In genomic region chr20:24431650-24432049, GRCh38 we compare ENCODE assay signal across 37 cellular contexts. TPM values are rescaled to one million over a fixed set of nuclear protein-coding genes. Genes with fewer than 3 reads are reported as not detected.
"Had no signal": no experiment of that assay in that cellular context is flagged by ENCODE, and none has a peak within 500 bp of the region (broad histone marks: within the 10 kb centered on the region; RNA-seq: fewer than 3 reads in every experiment).

No MANE protein-coding gene starts in this region.

- H3K27me3 Mint-ChIP-seq: activated CD4-positive, alpha-beta T cell treated with anti-CD3 and anti-CD28 coated beads, Interleukin-2, amount 10 ng/mL, durations not matched to agents 24 days and 14 days; brain had no signal

- H3K27ac ChIP-seq: ascending aorta, breast epithelium, cardiac muscle cell, colonic mucosa, dorsolateral prefrontal cortex, esophagus muscularis mucosa, foreskin keratinocyte, gastrocnemius medialis had no signal

- H3K36me3 ChIP-seq: ascending aorta, breast epithelium, cardiac muscle cell, colonic mucosa, esophagus muscularis mucosa, gastrocnemius medialis had no signal

- H3K9me3 ChIP-seq: colonic mucosa, esophagus muscularis mucosa, gastrocnemius medialis had no signal

- H3K9me3 Mint-ChIP-seq: activated CD4-positive, alpha-beta T cell treated with anti-CD3 and anti-CD28 coated beads, Interleukin-2, amount 10 ng/mL, durations not matched to agents 24 days and 14 days; activated naive CD4-positive, alpha-beta T cell treated with anti-CD3 and anti-CD28 coated beads, Interleukin-2, amount 10 ng/mL, durations not matched to agents 7 days and 5 days; activated naive CD8-positive, alpha-beta T cell treated with anti-CD3 and anti-CD28 coated beads, Interleukin-2, amount 10 ng/mL, durations not matched to agents 7 days and 5 days; activated T-helper 1 cell treated with anti-CD3 and anti-CD28 coated beads, Interleukin-12 subunit alpha, Interleukin-12 subunit beta, Interleukin-2, Interleukin-4 antibody, amounts not matched to agents 30 ng/mL and 10 ng/mL and 1 ng/mL, durations not matched to agents 14 hours and 24 hours and 36 hours; activated T-helper 2 cell treated with anti-CD3 and anti-CD28 coated beads, Interferon-gamma antibody, Interleukin-2, Interleukin-4, amounts not matched to agents 10 μg/mL and 5 μg/mL and 100 μg/mL, durations not matched to agents 14 hours and 24 hours and 36 hours; dendritic cell treated with granulocyte-macrophage colony-stimulating factor and Interleukin-4, amounts not matched to agents 40 ng/mL and 50 ng/mL, for 4 days; endodermal cell; T-helper 2 cell treated with Interferon-gamma antibody and Interleukin-4, amounts not matched to agents 5 μg/mL and 100 μg/mL, for 36 hours had no signal

- H3K36me3 Mint-ChIP-seq: activated CD4-positive, alpha-beta memory T cell treated with anti-CD3 and anti-CD28 coated beads for 36 hours; activated CD8-positive, alpha-beta memory T cell treated with anti-CD3 and anti-CD28 coated beads, Interleukin-2, amount 10 ng/mL, durations not matched to agents 7 days and 5 days; activated naive CD4-positive, alpha-beta T cell treated with anti-CD3 and anti-CD28 coated beads, Interleukin-2, amount 10 ng/mL, durations not matched to agents 7 days and 5 days; activated naive CD4-positive, alpha-beta T cell treated with anti-CD3 and anti-CD28 coated beads, Interleukin-2, amount 50 U/mL, for 72 hours; activated naive CD8-positive, alpha-beta T cell treated with anti-CD3 and anti-CD28 coated beads, Interleukin-2, amount 10 ng/mL, durations not matched to agents 7 days and 5 days; brain had no signal

- H3K4me1 Mint-ChIP-seq: activated CD4-positive, alpha-beta T cell treated with anti-CD3 and anti-CD28 coated beads for 36 hours; activated CD4-positive, alpha-beta T cell treated with anti-CD3 and anti-CD28 coated beads, Interleukin-2, amount 10 ng/mL, durations not matched to agents 24 days and 14 days; activated CD8-positive, alpha-beta memory T cell treated with anti-CD3 and anti-CD28 coated beads, Interleukin-2, amount 10 ng/mL, durations not matched to agents 7 days and 5 days; activated naive CD4-positive, alpha-beta T cell treated with anti-CD3 and anti-CD28 coated beads, Interleukin-2, amount 10 ng/mL, durations not matched to agents 7 days and 5 days; activated naive CD8-positive, alpha-beta T cell treated with anti-CD3 and anti-CD28 coated beads, Interleukin-2, amount 10 ng/mL, durations not matched to agents 7 days and 5 days; T-helper 17 cell had no signal

- H3K4me1 ChIP-seq: ascending aorta, breast epithelium, colonic mucosa, esophagus muscularis mucosa, foreskin keratinocyte, gastrocnemius medialis had no signal

- H3K4me3 Mint-ChIP-seq: activated CD4-positive, alpha-beta memory T cell treated with anti-CD3 and anti-CD28 coated beads for 36 hours; activated CD4-positive, alpha-beta T cell treated with anti-CD3 and anti-CD28 coated beads for 36 hours; activated CD4-positive, alpha-beta T cell treated with anti-CD3 and anti-CD28 coated beads, Interleukin-2, amount 10 ng/mL, durations not matched to agents 24 days and 14 days; activated CD8-positive, alpha-beta memory T cell treated with anti-CD3 and anti-CD28 coated beads, Interleukin-2, amount 10 ng/mL, durations not matched to agents 7 days and 5 days; activated CD8-positive, alpha-beta T cell treated with anti-CD3 and anti-CD28 coated beads, Interleukin-2, amount 10 ng/mL, durations not matched to agents 7 days and 5 days; activated naive CD4-positive, alpha-beta T cell treated with anti-CD3 and anti-CD28 coated beads, Interleukin-2, amount 10 ng/mL, durations not matched to agents 7 days and 5 days; activated naive CD8-positive, alpha-beta T cell treated with anti-CD3 and anti-CD28 coated beads, Interleukin-2, amount 10 ng/mL, durations not matched to agents 7 days and 5 days; activated T-helper 1 cell treated with anti-CD3 and anti-CD28 coated beads, Interleukin-12 subunit alpha, Interleukin-12 subunit beta, Interleukin-2, Interleukin-4 antibody, amounts not matched to agents 30 ng/mL and 10 ng/mL and 1 ng/mL, durations not matched to agents 14 hours and 24 hours and 36 hours; brain; dendritic cell treated with granulocyte-macrophage colony-stimulating factor and Interleukin-4, amounts not matched to agents 40 ng/mL and 50 ng/mL, for 4 days; endodermal cell; T-helper 17 cell; T-helper 2 cell treated with Interferon-gamma antibody and Interleukin-4, amounts not matched to agents 5 μg/mL and 100 μg/mL, for 36 hours had no signal

- ATAC-seq: activated CD4-positive, alpha-beta T cell treated with anti-CD3 and anti-CD28 coated beads for 36 hours; activated CD8-positive, alpha-beta memory T cell treated with anti-CD3 and anti-CD28 coated beads, Interleukin-2, amount 10 ng/mL, durations not matched to agents 7 days and 5 days; activated CD8-positive, alpha-beta T cell treated with anti-CD3 and anti-CD28 coated beads, Interleukin-2, amount 10 ng/mL, durations not matched to agents 7 days and 5 days; activated naive CD4-positive, alpha-beta T cell treated with anti-CD3 and anti-CD28 coated beads, Interleukin-2, amount 50 U/mL, for 72 hours; foreskin keratinocyte; gastrocnemius medialis; T-helper 17 cell had no signal

- H3K4me3 ChIP-seq: ascending aorta, breast epithelium, cardiac muscle cell, colonic mucosa, dorsolateral prefrontal cortex, esophagus muscularis mucosa, gastrocnemius medialis had no signal

- H3K27ac Mint-ChIP-seq: activated CD4-positive, alpha-beta memory T cell treated with anti-CD3 and anti-CD28 coated beads for 36 hours; activated CD4-positive, alpha-beta T cell treated with anti-CD3 and anti-CD28 coated beads for 36 hours; activated CD4-positive, alpha-beta T cell treated with anti-CD3 and anti-CD28 coated beads, Interleukin-2, amount 10 ng/mL, durations not matched to agents 24 days and 14 days; activated CD8-positive, alpha-beta memory T cell treated with anti-CD3 and anti-CD28 coated beads, Interleukin-2, amount 10 ng/mL, durations not matched to agents 7 days and 5 days; activated CD8-positive, alpha-beta T cell treated with anti-CD3 and anti-CD28 coated beads, Interleukin-2, amount 10 ng/mL, durations not matched to agents 7 days and 5 days; activated naive CD4-positive, alpha-beta T cell treated with anti-CD3 and anti-CD28 coated beads, Interleukin-2, amount 10 ng/mL, durations not matched to agents 7 days and 5 days; activated naive CD4-positive, alpha-beta T cell treated with anti-CD3 and anti-CD28 coated beads, Interleukin-2, amount 50 U/mL, for 72 hours; activated naive CD8-positive, alpha-beta T cell treated with anti-CD3 and anti-CD28 coated beads, Interleukin-2, amount 10 ng/mL, durations not matched to agents 7 days and 5 days; activated T-helper 1 cell treated with anti-CD3 and anti-CD28 coated beads, Interleukin-12 subunit alpha, Interleukin-12 subunit beta, Interleukin-2, Interleukin-4 antibody, amounts not matched to agents 30 ng/mL and 10 ng/mL and 1 ng/mL, durations not matched to agents 14 hours and 24 hours and 36 hours; activated T-helper 2 cell treated with anti-CD3 and anti-CD28 coated beads, Interferon-gamma antibody, Interleukin-2, Interleukin-4, amounts not matched to agents 10 μg/mL and 5 μg/mL and 100 μg/mL, durations not matched to agents 14 hours and 24 hours and 36 hours; brain; dendritic cell treated with granulocyte-macrophage colony-stimulating factor and Interleukin-4, amounts not matched to agents 40 ng/mL and 50 ng/mL, for 4 days; T-helper 17 cell; T-helper 2 cell treated with Interferon-gamma antibody and Interleukin-4, amounts not matched to agents 5 μg/mL and 100 μg/mL, for 36 hours had no signal

- DNase-seq: activated CD4-positive, alpha-beta memory T cell treated with anti-CD3 and anti-CD28 coated beads for 36 hours; activated CD4-positive, alpha-beta T cell treated with anti-CD3 and anti-CD28 coated beads for 36 hours; activated CD4-positive, alpha-beta T cell treated with anti-CD3 and anti-CD28 coated beads, Interleukin-2, amount 10 ng/mL, durations not matched to agents 24 days and 14 days; activated CD4-positive, CD25-positive, alpha-beta regulatory T cell; activated CD4-positive, CD25-positive, alpha-beta regulatory T cell treated with anti-CD3 and anti-CD28 coated beads, Interleukin-2, amount 50 U/mL, for 72 hours; activated CD8-positive, alpha-beta memory T cell treated with anti-CD3 and anti-CD28 coated beads, Interleukin-2, amount 10 ng/mL, durations not matched to agents 7 days and 5 days; activated CD8-positive, alpha-beta memory T cell treated with anti-CD3 and anti-CD28 coated beads, Interleukin-2, amount 50 U/mL, for 4 hours; activated CD8-positive, alpha-beta T cell treated with anti-CD3 and anti-CD28 coated beads, Interleukin-2, amount 10 ng/mL, durations not matched to agents 7 days and 5 days; activated gamma-delta T cell; activated naive CD4-positive, alpha-beta T cell; activated naive CD4-positive, alpha-beta T cell treated with anti-CD3 and anti-CD28 coated beads, Interleukin-2, amount 10 ng/mL, durations not matched to agents 7 days and 5 days; activated naive CD8-positive, alpha-beta T cell treated with anti-CD3 and anti-CD28 coated beads, Interleukin-2, amount 10 ng/mL, durations not matched to agents 7 days and 5 days; activated T-cell treated with anti-CD3 and anti-CD28 coated beads, Interleukin-2, amount 50 U/mL, for 1 hour; activated T-cell treated with anti-CD3 and anti-CD28 coated beads, Interleukin-2, amount 50 U/mL, for 48 hours; central memory CD4-positive, alpha-beta T cell; cerebellar nuclear complex; dorsolateral prefrontal cortex; effector memory CD4-positive, alpha-beta T cell; erythroblast; foreskin keratinocyte; gastrocnemius medialis; T-helper 1 cell; T-helper 17 cell; T1000 had no signal

- H3K27me3 ChIP-seq: ascending aorta, cardiac muscle cell, colonic mucosa, foreskin keratinocyte, gastrocnemius medialis had no signal

RNA-seq across cellular contexts. Expression of gene SYNDIG1, which starts 37.8 kb away (rescaled TPM):
- total RNA-seq: activated CD4-positive, alpha-beta memory T cell treated with anti-CD3 and anti-CD28 coated beads for 36 hours; activated CD4-positive, alpha-beta T cell treated with anti-CD3 and anti-CD28 coated beads for 36 hours; activated CD4-positive, alpha-beta T cell treated with anti-CD3 and anti-CD28 coated beads, Interleukin-2, amount 10 ng/mL, durations not matched to agents 24 days and 14 days; activated CD8-positive, alpha-beta memory T cell treated with anti-CD3 and anti-CD28 coated beads for 36 hours; activated CD8-positive, alpha-beta memory T cell treated with anti-CD3 and anti-CD28 coated beads, Interleukin-2, amount 10 ng/mL, durations not matched to agents 7 days and 5 days; activated CD8-positive, alpha-beta T cell treated with anti-CD3 and anti-CD28 coated beads, Interleukin-2, amount 10 ng/mL, durations not matched to agents 7 days and 5 days; activated naive CD4-positive, alpha-beta T cell treated with anti-CD3 and anti-CD28 coated beads, Interleukin-2, amount 50 U/mL, for 72 hours; activated naive CD8-positive, alpha-beta T cell treated with anti-CD3 and anti-CD28 coated beads, Interleukin-2, amount 10 ng/mL, durations not matched to agents 7 days and 5 days; activated T-helper 1 cell treated with anti-CD3 and anti-CD28 coated beads, Interleukin-12 subunit alpha, Interleukin-12 subunit beta, Interleukin-2, Interleukin-4 antibody, amounts not matched to agents 30 ng/mL and 10 ng/mL and 1 ng/mL, durations not matched to agents 14 hours and 24 hours and 36 hours; activated T-helper 2 cell treated with anti-CD3 and anti-CD28 coated beads, Interferon-gamma antibody, Interleukin-2, Interleukin-4, amounts not matched to agents 10 μg/mL and 5 μg/mL and 100 μg/mL, durations not matched to agents 14 hours and 24 hours and 36 hours; esophagus muscularis mucosa; foreskin keratinocyte; T-helper 17 cell had no signal
- polyA plus RNA-seq: foreskin keratinocyte had no signal
